ENCODE assay signal across 1 cellular context in the genomic region with DNA sequence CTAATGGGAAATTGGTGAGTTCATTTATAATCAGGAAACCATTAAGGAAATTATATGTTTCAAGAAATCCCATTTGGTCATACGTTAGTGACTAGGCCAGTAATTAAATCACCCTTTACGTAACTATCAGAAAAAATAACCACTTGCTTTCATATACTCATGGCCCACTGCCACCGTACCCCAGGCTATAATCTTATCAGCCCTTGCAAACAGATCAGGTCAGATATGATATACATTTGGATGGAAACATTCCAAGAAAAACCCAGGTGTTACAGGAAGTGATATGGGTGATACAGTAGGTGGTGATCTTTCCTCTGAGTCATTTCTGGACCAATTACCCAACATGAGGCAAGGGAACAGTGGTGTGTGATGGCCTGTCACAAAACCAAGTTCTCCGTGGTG.
TF ChIP-seq lines count a peak whose summit lies in the region.

No MANE protein-coding gene starts in this region.

TF ChIP-seq in SK-N-SH treated with all-trans-retinoic acid at 6 μM for 48 hours, 23 proteins besides CTCF, POLR2A, EP300 and RAD21 (continued from another document):
- TF ChIP-seq ARNTL (CRISPR knock-in tag; IDR thresholded peaks at IDR 0.05; ENCODE audit: borderline replicate concordance, low read depth) (no peak), TOX (CRISPR knock-in tag; IDR thresholded peaks at IDR 0.05; ENCODE audit: borderline replicate concordance) (no peak)
